In genomic region chr1:201430790-201431189, GRCh38 we compare ENCODE assay signal across 19 cellular contexts. TPM values are rescaled to one million over a fixed set of nuclear protein-coding genes. Genes with fewer than 3 reads are reported as not detected.
"Had no signal": no experiment of that assay in that cellular context is flagged by ENCODE, and none has a peak within 500 bp of the region (broad histone marks: within the 10 kb centered on the region; RNA-seq: fewer than 3 reads in every experiment).

No MANE protein-coding gene starts in this region.

- H3K36me3 Mint-ChIP-seq: activated CD8-positive, alpha-beta memory T cell treated with anti-CD3 and anti-CD28 coated beads, Interleukin-2, amount 10 ng/mL, durations not matched to agents 7 days and 5 days; activated naive CD8-positive, alpha-beta T cell treated with anti-CD3 and anti-CD28 coated beads for 36 hours; mesothelial cell of epicardium; naive thymus-derived CD4-positive, alpha-beta T cell had no signal

- DNase-seq: activated CD4-positive, alpha-beta T cell treated with anti-CD3 and anti-CD28 coated beads, Interleukin-2, amount 50 U/mL, for 4 hours; activated CD4-positive, CD25-positive, alpha-beta regulatory T cell treated with anti-CD3 and anti-CD28 coated beads, Interleukin-2, amount 50 U/mL, for 72 hours; activated CD8-positive, alpha-beta memory T cell treated with anti-CD3 and anti-CD28 coated beads, Interleukin-2, amount 10 ng/mL, durations not matched to agents 7 days and 5 days; activated gamma-delta T cell; activated naive CD8-positive, alpha-beta T cell treated with anti-CD3 and anti-CD28 coated beads for 36 hours; activated T-cell treated with anti-CD3 and anti-CD28 coated beads, Interleukin-2, amount 50 U/mL, for 24 hours; head of caudate nucleus; naive thymus-derived CD4-positive, alpha-beta T cell; nucleus accumbens; small intestine; stomach had no signal

- H3K4me3 ChIP-seq: breast epithelium, esophagus muscularis mucosa, prostate gland, stomach, thoracic aorta had no signal

- H3K4me1 ChIP-seq: breast epithelium, prostate gland had no signal

- H3K36me3 ChIP-seq: breast epithelium, esophagus muscularis mucosa, prostate gland, stomach, thoracic aorta had no signal

- H3K27ac ChIP-seq: breast epithelium, esophagus muscularis mucosa, prostate gland, stomach, thoracic aorta had no signal

- H3K4me3 Mint-ChIP-seq: activated CD8-positive, alpha-beta memory T cell treated with anti-CD3 and anti-CD28 coated beads, Interleukin-2, amount 10 ng/mL, durations not matched to agents 7 days and 5 days; activated naive CD8-positive, alpha-beta T cell treated with anti-CD3 and anti-CD28 coated beads for 36 hours; activated T-cell treated with anti-CD3 and anti-CD28 coated beads, Interleukin-2, amount 50 U/mL, for 24 hours; mesothelial cell of epicardium; naive thymus-derived CD4-positive, alpha-beta T cell had no signal

- H3K27ac Mint-ChIP-seq: activated CD8-positive, alpha-beta memory T cell treated with anti-CD3 and anti-CD28 coated beads, Interleukin-2, amount 10 ng/mL, durations not matched to agents 7 days and 5 days; activated naive CD8-positive, alpha-beta T cell treated with anti-CD3 and anti-CD28 coated beads for 36 hours; activated T-cell treated with anti-CD3 and anti-CD28 coated beads, Interleukin-2, amount 50 U/mL, for 24 hours; mesothelial cell of epicardium; naive thymus-derived CD4-positive, alpha-beta T cell had no signal

- H3K9me3 Mint-ChIP-seq: activated naive CD8-positive, alpha-beta T cell treated with anti-CD3 and anti-CD28 coated beads for 36 hours; activated T-cell treated with anti-CD3 and anti-CD28 coated beads, Interleukin-2, amount 50 U/mL, for 24 hours; mesothelial cell of epicardium had no signal

- H3K27me3 ChIP-seq: breast epithelium had no signal

- ATAC-seq: activated CD8-positive, alpha-beta memory T cell treated with anti-CD3 and anti-CD28 coated beads, Interleukin-2, amount 10 ng/mL, durations not matched to agents 7 days and 5 days; naive thymus-derived CD4-positive, alpha-beta T cell had no signal

- H3K9me3 ChIP-seq: breast epithelium, esophagus muscularis mucosa, prostate gland, stomach, thoracic aorta had no signal

RNA-seq across cellular contexts. Expression of gene TNNI1, which starts 9.3 kb away (rescaled TPM):
- total RNA-seq: activated CD8-positive, alpha-beta memory T cell treated with anti-CD3 and anti-CD28 coated beads, Interleukin-2, amount 10 ng/mL, durations not matched to agents 7 days and 5 days; activated naive CD8-positive, alpha-beta T cell treated with anti-CD3 and anti-CD28 coated beads for 36 hours; lower leg skin; naive thymus-derived CD4-positive, alpha-beta T cell; stomach had no signal
- polyA plus RNA-seq: keratinocyte; naive thymus-derived CD4-positive, alpha-beta T cell had no signal

RNA-seq across cellular contexts. Expression of gene LAD1, which starts 31.7 kb away (rescaled TPM):
- total RNA-seq: activated CD8-positive, alpha-beta memory T cell treated with anti-CD3 and anti-CD28 coated beads, Interleukin-2, amount 10 ng/mL, durations not matched to agents 7 days and 5 days; activated naive CD8-positive, alpha-beta T cell treated with anti-CD3 and anti-CD28 coated beads for 36 hours; fibroblast of villous mesenchyme had no signal
- polyA plus RNA-seq: naive thymus-derived CD4-positive, alpha-beta T cell had no signal

RNA-seq across cellular contexts. Expression of gene TNNT2, which starts 53.3 kb away (rescaled TPM):
- total RNA-seq: activated CD8-positive, alpha-beta memory T cell treated with anti-CD3 and anti-CD28 coated beads, Interleukin-2, amount 10 ng/mL, durations not matched to agents 7 days and 5 days; activated naive CD8-positive, alpha-beta T cell treated with anti-CD3 and anti-CD28 coated beads for 36 hours; naive thymus-derived CD4-positive, alpha-beta T cell had no signal
- polyA plus RNA-seq: naive thymus-derived CD4-positive, alpha-beta T cell had no signal
